In the genomic region with DNA sequence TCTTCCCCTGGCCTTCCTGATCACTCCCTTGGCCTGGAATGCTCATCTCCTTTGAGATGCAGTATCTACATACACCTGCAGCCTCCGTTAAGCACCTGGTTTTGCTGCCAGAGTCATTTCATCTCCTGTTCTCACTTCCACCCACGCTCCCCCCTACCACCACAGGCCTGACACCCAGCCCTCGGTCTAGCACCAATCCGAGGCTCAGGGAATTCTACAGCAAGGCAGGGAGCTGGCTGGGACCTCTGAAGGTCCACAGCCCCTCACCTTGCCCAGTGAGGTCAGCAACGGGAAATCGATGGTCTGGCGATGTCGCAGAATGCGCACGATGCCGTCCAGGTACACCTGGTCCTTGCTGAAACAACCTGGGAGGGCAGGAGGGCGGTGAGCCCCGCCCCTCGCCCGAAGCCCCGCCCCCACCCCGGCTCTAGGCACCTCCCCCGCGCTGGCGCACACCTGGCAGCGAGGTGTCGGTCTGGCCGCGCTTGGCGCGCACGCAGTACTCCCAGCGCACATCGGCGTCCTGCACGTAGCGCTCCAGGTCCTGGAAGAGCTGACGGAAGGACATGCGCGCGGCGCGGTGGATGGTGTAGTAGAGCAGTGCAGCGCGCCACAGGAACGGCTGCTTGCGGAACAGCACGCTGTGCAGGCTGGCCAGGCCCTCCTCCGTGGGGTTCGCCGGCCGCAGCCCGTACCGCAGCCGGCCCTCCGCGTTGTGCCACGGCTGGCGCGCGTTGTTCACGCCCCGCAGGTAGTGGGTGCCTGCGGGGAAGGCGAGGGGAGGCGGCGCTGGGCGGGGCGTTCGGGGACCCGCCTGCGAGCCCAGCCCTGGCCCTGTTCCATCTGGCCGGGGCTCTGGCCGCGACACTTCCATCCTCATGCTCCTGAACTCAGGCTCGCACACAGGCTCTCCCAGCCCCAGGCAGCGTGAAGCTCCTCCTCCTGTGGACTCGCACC, we compare ENCODE assay signal across 1 cellular context.
A peak's percentile ranks its signal among the peaks of the same experiment; 100 is the strongest.
TF ChIP-seq lines count a peak whose summit lies in the region.

No MANE protein-coding gene starts in this region.

TF ChIP-seq in HepG2, 621 proteins besides CTCF, POLR2A, EP300 and RAD21 (continued from another document):
- TF ChIP-seq, protein P1, sequence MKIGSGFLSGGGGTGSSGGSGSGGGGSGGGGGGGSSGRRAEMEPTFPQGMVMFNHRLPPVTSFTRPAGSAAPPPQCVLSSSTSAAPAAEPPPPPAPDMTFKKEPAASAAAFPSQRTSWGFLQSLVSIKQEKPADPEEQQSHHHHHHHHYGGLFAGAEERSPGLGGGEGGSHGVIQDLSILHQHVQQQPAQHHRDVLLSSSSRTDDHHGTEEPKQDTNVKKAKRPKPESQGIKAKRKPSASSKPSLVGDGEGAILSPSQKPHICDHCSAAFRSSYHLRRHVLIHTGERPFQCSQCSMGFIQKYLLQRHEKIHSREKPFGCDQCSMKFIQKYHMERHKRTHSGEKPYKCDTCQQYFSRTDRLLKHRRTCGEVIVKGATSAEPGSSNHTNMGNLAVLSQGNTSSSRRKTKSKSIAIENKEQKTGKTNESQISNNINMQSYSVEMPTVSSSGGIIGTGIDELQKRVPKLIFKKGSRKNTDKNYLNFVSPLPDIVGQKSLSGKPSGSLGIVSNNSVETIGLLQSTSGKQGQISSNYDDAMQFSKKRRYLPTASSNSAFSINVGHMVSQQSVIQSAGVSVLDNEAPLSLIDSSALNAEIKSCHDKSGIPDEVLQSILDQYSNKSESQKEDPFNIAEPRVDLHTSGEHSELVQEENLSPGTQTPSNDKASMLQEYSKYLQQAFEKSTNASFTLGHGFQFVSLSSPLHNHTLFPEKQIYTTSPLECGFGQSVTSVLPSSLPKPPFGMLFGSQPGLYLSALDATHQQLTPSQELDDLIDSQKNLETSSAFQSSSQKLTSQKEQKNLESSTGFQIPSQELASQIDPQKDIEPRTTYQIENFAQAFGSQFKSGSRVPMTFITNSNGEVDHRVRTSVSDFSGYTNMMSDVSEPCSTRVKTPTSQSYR (CRISPR knock-in tag; IDR thresholded peaks at IDR 0.05; ENCODE audit: borderline replicate concordance): peak; percentile 50; the same call in 1 of the 2 replicates
- TF ChIP-seq ZFY (CRISPR knock-in tag; IDR thresholded peaks at IDR 0.05): peak; percentile 75
- peak; percentile 63; the same call in 1 of the 2 replicates for TF ChIP-seq ZNF276 (CRISPR knock-in tag; IDR thresholded peaks at IDR 0.05; ENCODE audit: low read depth)
- TF ChIP-seq, protein P2, sequence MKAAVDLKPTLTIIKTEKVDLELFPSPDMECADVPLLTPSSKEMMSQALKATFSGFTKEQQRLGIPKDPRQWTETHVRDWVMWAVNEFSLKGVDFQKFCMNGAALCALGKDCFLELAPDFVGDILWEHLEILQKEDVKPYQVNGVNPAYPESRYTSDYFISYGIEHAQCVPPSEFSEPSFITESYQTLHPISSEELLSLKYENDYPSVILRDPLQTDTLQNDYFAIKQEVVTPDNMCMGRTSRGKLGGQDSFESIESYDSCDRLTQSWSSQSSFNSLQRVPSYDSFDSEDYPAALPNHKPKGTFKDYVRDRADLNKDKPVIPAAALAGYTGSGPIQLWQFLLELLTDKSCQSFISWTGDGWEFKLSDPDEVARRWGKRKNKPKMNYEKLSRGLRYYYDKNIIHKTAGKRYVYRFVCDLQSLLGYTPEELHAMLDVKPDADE (CRISPR knock-in tag; IDR thresholded peaks at IDR 0.05): no peak
- TF ChIP-seq, protein P3, sequence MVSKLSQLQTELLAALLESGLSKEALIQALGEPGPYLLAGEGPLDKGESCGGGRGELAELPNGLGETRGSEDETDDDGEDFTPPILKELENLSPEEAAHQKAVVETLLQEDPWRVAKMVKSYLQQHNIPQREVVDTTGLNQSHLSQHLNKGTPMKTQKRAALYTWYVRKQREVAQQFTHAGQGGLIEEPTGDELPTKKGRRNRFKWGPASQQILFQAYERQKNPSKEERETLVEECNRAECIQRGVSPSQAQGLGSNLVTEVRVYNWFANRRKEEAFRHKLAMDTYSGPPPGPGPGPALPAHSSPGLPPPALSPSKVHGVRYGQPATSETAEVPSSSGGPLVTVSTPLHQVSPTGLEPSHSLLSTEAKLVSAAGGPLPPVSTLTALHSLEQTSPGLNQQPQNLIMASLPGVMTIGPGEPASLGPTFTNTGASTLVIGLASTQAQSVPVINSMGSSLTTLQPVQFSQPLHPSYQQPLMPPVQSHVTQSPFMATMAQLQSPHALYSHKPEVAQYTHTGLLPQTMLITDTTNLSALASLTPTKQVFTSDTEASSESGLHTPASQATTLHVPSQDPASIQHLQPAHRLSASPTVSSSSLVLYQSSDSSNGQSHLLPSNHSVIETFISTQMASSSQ (IDR thresholded peaks at IDR 0.05; ENCODE audit: low read depth): no peak
- TF ChIP-seq, protein P3 (CRISPR knock-in tag; IDR thresholded peaks at IDR 0.05; ENCODE audit: borderline replicate concordance): peak; percentile 76
- TF ChIP-seq ZNF274 (CRISPR knock-in tag; IDR thresholded peaks at IDR 0.05): peak; percentile 74; the same call in 1 of the 2 replicates
- TF ChIP-seq CREM (IDR thresholded peaks at IDR 0.05): no peak
- TF ChIP-seq CREM (CRISPR knock-in tag; IDR thresholded peaks at IDR 0.05): no peak
- TF ChIP-seq, protein P4, sequence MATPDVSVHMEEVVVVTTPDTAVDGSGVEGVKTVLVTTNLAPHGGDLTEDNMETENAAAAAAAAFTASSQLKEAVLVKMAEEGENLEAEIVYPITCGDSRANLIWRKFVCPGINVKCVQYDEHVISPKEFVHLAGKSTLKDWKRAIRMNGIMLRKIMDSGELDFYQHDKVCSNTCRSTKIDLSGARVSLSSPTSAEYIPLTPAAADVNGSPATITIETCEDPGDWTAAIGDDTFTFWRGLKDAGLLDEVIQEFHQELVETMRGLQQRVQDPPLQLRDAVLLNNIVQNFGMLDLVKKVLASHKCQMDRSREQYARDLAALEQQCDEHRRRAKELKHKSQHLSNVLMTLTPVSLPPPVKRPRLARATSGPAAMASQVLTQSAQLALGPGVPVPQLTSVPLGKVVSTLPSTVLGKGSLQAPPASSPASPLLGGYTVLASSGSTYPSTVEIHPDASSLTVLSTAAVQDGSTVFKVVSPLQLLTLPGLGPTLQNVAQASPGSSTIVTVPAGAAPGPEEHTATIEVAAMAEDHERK (CRISPR knock-in tag; IDR thresholded peaks at IDR 0.05; ENCODE audit: low read depth): peak; percentile 36; the same call in 1 of the 2 replicates
- TF ChIP-seq ZNF563 (CRISPR knock-in tag; IDR thresholded peaks at IDR 0.05): no peak
- peak; percentile 59; the same call in 1 of the 2 replicates for TF ChIP-seq HDAC1 (CRISPR knock-in tag; IDR thresholded peaks at IDR 0.05)
- TF ChIP-seq CAMTA2 (CRISPR knock-in tag; IDR thresholded peaks at IDR 0.05; ENCODE audit: borderline replicate concordance): 0 out of 2 replicates have a peak, but pooled peaks have one; percentile 53
- no peak for TF ChIP-seq HMGA1 (CRISPR knock-in tag; conservative IDR thresholded peaks at IDR 0.05)
- peak; percentile 77; the same call in 1 of the 2 replicates for TF ChIP-seq ZNF589 (CRISPR knock-in tag; conservative IDR thresholded peaks at IDR 0.05)
- peak; percentile 87; the same call in 1 of the 2 replicates for TF ChIP-seq ZNF556 (CRISPR knock-in tag; IDR thresholded peaks at IDR 0.05; ENCODE audit: borderline replicate concordance)
- peak; percentile 89 for TF ChIP-seq ZNF788 (CRISPR knock-in tag; IDR thresholded peaks at IDR 0.05; ENCODE audit: borderline replicate concordance)
- TF ChIP-seq MED13 (CRISPR knock-in tag; IDR thresholded peaks at IDR 0.05): 0 out of 2 replicates have a peak, but pooled peaks have one; percentile 48
- TF ChIP-seq KLF13 (CRISPR knock-in tag; IDR thresholded peaks at IDR 0.05): peak; percentile 60; the same call in 1 of the 2 replicates
- no peak for TF ChIP-seq HMG20B (CRISPR knock-in tag; conservative IDR thresholded peaks at IDR 0.05)
- TF ChIP-seq ZNF446 (CRISPR knock-in tag; IDR thresholded peaks at IDR 0.05): no peak
- peak; percentile 38 for TF ChIP-seq ZNF501 (CRISPR knock-in tag; IDR thresholded peaks at IDR 0.05)
- no peak for TF ChIP-seq SIX4 (CRISPR knock-in tag; IDR thresholded peaks at IDR 0.05)
- TF ChIP-seq JUN (CRISPR knock-in tag; IDR thresholded peaks at IDR 0.05): no peak
- TF ChIP-seq ZNF382 (CRISPR knock-in tag; IDR thresholded peaks at IDR 0.05; ENCODE audit: borderline replicate concordance): no peak
- TF ChIP-seq SALL1 (CRISPR knock-in tag; IDR thresholded peaks at IDR 0.05): peak; percentile 56; the same call in 1 of the 2 replicates
- peak; percentile 60; the same call in 1 of the 2 replicates for TF ChIP-seq ETV6 (CRISPR knock-in tag; conservative IDR thresholded peaks at IDR 0.05)
- TF ChIP-seq SNAI1 (CRISPR knock-in tag; IDR thresholded peaks at IDR 0.05; ENCODE audit: borderline replicate concordance): no peak
- TF ChIP-seq ZBTB38 (CRISPR knock-in tag; IDR thresholded peaks at IDR 0.05): peak; percentile 77
